Comparison of ENCODE assay signal across 8 cellular contexts in genomic region chr21:42737969-42738590, GRCh38.
A peak's percentile ranks its signal among the peaks of the same experiment; 100 is the strongest.
DNase-seq lines count a peak whose midpoint lies in the region; ATAC-seq and TF ChIP-seq lines count a peak whose summit lies in the region.

No MANE protein-coding gene starts in this region.

- no peak for TF ChIP-seq POLR2A in GM18505 (IDR thresholded peaks at IDR 0.05; ENCODE audit: borderline replicate concordance, extremely low read depth, insufficient read depth, insufficient read length)

- H3K27ac Mint-ChIP-seq in activated CD4-positive, alpha-beta T cell treated with anti-CD3 and anti-CD28 coated beads, Interleukin-2, amount 10 ng/mL, durations not matched to agents 7 days and 5 days = peak overlapping the region; percentile 97

- CTCF ChIA-PET in activated CD4-positive, alpha-beta T cell treated with anti-CD3 and anti-CD28 coated beads, Interleukin-2, amount 10 ng/mL, durations not matched to agents 7 days and 5 days (lab: Charles Lee) = interaction anchor here (0.7 to 2.1 kb wide), 4 partner anchors 9 to 13 kb away, joined by 3 to 10 read pairs (median 4); no protein-coding TSS in a partner anchor

- peaks cover 63% of the 10 kb centered on the region for H3K4me1 Mint-ChIP-seq in activated CD4-positive, alpha-beta T cell treated with anti-CD3 and anti-CD28 coated beads, Interleukin-2, amount 10 ng/mL, durations not matched to agents 7 days and 5 days

- POLR2A ChIA-PET in activated CD4-positive, alpha-beta T cell treated with anti-CD3 and anti-CD28 coated beads, Interleukin-2, amount 10 ng/mL, durations not matched to agents 7 days and 5 days (lab: Charles Lee) = no interaction called here

- no peak overlapping the region for H3K4me3 ChIP-seq in fibroblast of pulmonary artery (replicated peaks; ENCODE audit: low read depth, low read length)

- H3K36me3 Mint-ChIP-seq in activated CD4-positive, alpha-beta T cell treated with anti-CD3 and anti-CD28 coated beads, Interleukin-2, amount 10 ng/mL, durations not matched to agents 7 days and 5 days (ENCODE audit: low read depth) = peaks cover 10% of the 10 kb centered on the region

- H3K4me3 Mint-ChIP-seq in activated CD4-positive, alpha-beta T cell treated with anti-CD3 and anti-CD28 coated beads, Interleukin-2, amount 10 ng/mL, durations not matched to agents 7 days and 5 days = peak overlapping the region; percentile 56

- TF ChIP-seq CTCF in fibroblast of pulmonary artery (IDR thresholded peaks at IDR 0.05; ENCODE audit: low read length, missing control alignments) = no peak

- peak; percentile 19 for DNase-seq in GDM1 (lab: John Stamatoyannopoulos, UW)
- peak; percentile 61 for DNase-seq in activated CD4-positive, alpha-beta T cell treated with anti-CD3 and anti-CD28 coated beads, Interleukin-2, amount 10 ng/mL, durations not matched to agents 7 days and 5 days
- DNase-seq in fibroblast of pulmonary artery (ENCODE audit: low read depth) = peak; percentile 28
- DNase-seq in pons (ENCODE audit: low spot score) = peak; percentile 61
- DNase-seq in RPMI8226 = no peak
- no peak for DNase-seq in ureter (ENCODE audit: low spot score)

- H3K9me3 Mint-ChIP-seq in activated CD4-positive, alpha-beta T cell treated with anti-CD3 and anti-CD28 coated beads, Interleukin-2, amount 10 ng/mL, durations not matched to agents 7 days and 5 days = no peaks in the 10 kb centered on the region

- no peaks in the 10 kb centered on the region for H3K27me3 Mint-ChIP-seq in activated CD4-positive, alpha-beta T cell treated with anti-CD3 and anti-CD28 coated beads, Interleukin-2, amount 10 ng/mL, durations not matched to agents 7 days and 5 days

- ATAC-seq in HG02623 (IDR thresholded peaks at IDR 0.05; ENCODE audit: unreplicated experiment) (no peak), GM18505 (IDR thresholded peaks at IDR 0.05; ENCODE audit: unreplicated experiment) (no peak)

Comparison
In these comparisons a context has a peak if more than half of its experiments do, and no peak if none do; other contexts are left out.
1. DNase-seq: peak in GDM1 (single experiment), activated CD4-positive, alpha-beta T cell treated with anti-CD3 and anti-CD28 coated beads, Interleukin-2, amount 10 ng/mL, durations not matched to agents 7 days and 5 days (single experiment), fibroblast of pulmonary artery (single experiment) and pons (single experiment); none in RPMI8226 (single experiment) and ureter (single experiment).